17 cellular contexts compared by ENCODE assay signal in genomic region chr6:40714576-40715500, GRCh38.
A peak's percentile ranks its signal among the peaks of the same experiment; 100 is the strongest.
DNase-seq lines count a peak whose midpoint lies in the region; ATAC-seq, FAIRE-seq and TF ChIP-seq lines count a peak whose summit lies in the region.
"Had no signal": no experiment of that assay in that cellular context is flagged by ENCODE, and none has a peak within 500 bp of the region (broad histone marks: within the 10 kb centered on the region; RNA-seq: fewer than 3 reads in every experiment).

No MANE protein-coding gene starts in this region.

- H3K4me3 ChIP-seq in bronchial epithelial cell (ENCODE audit: low read depth, low read length), result no peak overlapping the region
- H3K4me3 ChIP-seq in prostate gland, result no peak overlapping the region
- H3K4me3 ChIP-seq in thyroid gland (replicated peaks in 1 of 3), result no peak overlapping the region
- H3K4me3 ChIP-seq: SJSA1 had no signal

- TF ChIP-seq CTCF in bronchial epithelial cell (IDR thresholded peaks at IDR 0.05; ENCODE audit: insufficient read depth, low read length, severe bottlenecking) (no peak), prostate gland (IDR thresholded peaks at IDR 0.05) (no peak), osteocyte (IDR thresholded peaks at IDR 0.05) (no peak), thyroid gland (IDR thresholded peaks at IDR 0.05) (no peak)

- H3K27me3 Mint-ChIP-seq in osteocyte (ENCODE audit: unreplicated experiment), result peaks cover 16% of the 10 kb centered on the region
- H3K27me3 Mint-ChIP-seq: CD4-positive, alpha-beta T cell had no signal

- no peak overlapping the region for H3K4me3 Mint-ChIP-seq in osteocyte (ENCODE audit: unreplicated experiment)
- H3K4me3 Mint-ChIP-seq: activated naive CD4-positive, alpha-beta T cell treated with anti-CD3 and anti-CD28 coated beads, Interleukin-2, amount 10 ng/mL, durations not matched to agents 7 days and 5 days; CD4-positive, alpha-beta T cell; stimulated activated memory B cell treated with anti-CD40 and anti-IgM and Interleukin-4, amounts not matched to agents 10 μg/mL and 1 μg/mL and 100 μg/mL, for 72 hours had no signal

- DNase-seq in HuH-7.5 (ENCODE audit: low spot score) (peak; percentile 31), NCI-H510A treated with DMSO at 0.1 percent for 48 hours (lab: John Stamatoyannopoulos, UW) (peak; percentile 96), bronchial epithelial cell (ENCODE audit: low read depth) (peak; percentile 12), prostate gland (ENCODE audit: low spot score) (peak; percentile 61), osteocyte (ENCODE audit: extremely low spot score, unreplicated experiment) (no peak), thyroid gland (no peak)
- DNase-seq: activated naive CD4-positive, alpha-beta T cell treated with anti-CD3 and anti-CD28 coated beads, Interleukin-2, amount 10 ng/mL, durations not matched to agents 7 days and 5 days; CD4-positive, alpha-beta T cell; central memory CD4-positive, alpha-beta T cell; glutamatergic neuron; kidney; MM.1S; stimulated activated CD4-positive, alpha-beta T cell treated with anti-CD3 and anti-CD28 coated beads, Interleukin-4, amount 100 ng/mL, for 24 hours had no signal

- H3K27ac ChIP-seq in prostate gland, result peak overlapping the region in 1 of 2 donors; percentile 37
- H3K27ac ChIP-seq in thyroid gland, result no peak overlapping the region
- H3K27ac ChIP-seq: SJSA1, WERI-Rb-1 had no signal

- H3K36me3 ChIP-seq in bronchial epithelial cell (ENCODE audit: control insufficient read depth, insufficient read depth, low read length) (no peaks in the 10 kb centered on the region), prostate gland (no peaks in the 10 kb centered on the region), thyroid gland (no peaks in the 10 kb centered on the region)
- H3K36me3 ChIP-seq: SJSA1, WERI-Rb-1 had no signal

- H3K4me1 ChIP-seq in prostate gland (replicated peaks) (no peaks in the 10 kb centered on the region), thyroid gland (peaks cover 0 to 2% of the 10 kb centered on the region in 2 donors)

- peaks cover 8% of the 10 kb centered on the region for H3K4me1 Mint-ChIP-seq in osteocyte (ENCODE audit: unreplicated experiment)

- H3K27me3 ChIP-seq in bronchial epithelial cell (ENCODE audit: control insufficient read depth, insufficient read depth, low read length) (no peaks in the 10 kb centered on the region), prostate gland (replicated peaks; ENCODE audit: insufficient read depth) (no peaks in the 10 kb centered on the region), thyroid gland (no peaks in the 10 kb centered on the region)
- H3K27me3 ChIP-seq: SJSA1 had no signal

- no peak for TF ChIP-seq POLR2A in prostate gland (IDR thresholded peaks at IDR 0.05)
- TF ChIP-seq POLR2A in thyroid gland (IDR thresholded peaks at IDR 0.05), result no peak

- no peaks in the 10 kb centered on the region for H3K9me3 ChIP-seq in prostate gland
- no peaks in the 10 kb centered on the region for H3K9me3 ChIP-seq in thyroid gland
- H3K9me3 ChIP-seq: SJSA1 had no signal

- no peaks in the 10 kb centered on the region for H3K9me3 Mint-ChIP-seq in osteocyte (ENCODE audit: unreplicated experiment)
- H3K9me3 Mint-ChIP-seq: activated naive CD4-positive, alpha-beta T cell treated with anti-CD3 and anti-CD28 coated beads, Interleukin-2, amount 10 ng/mL, durations not matched to agents 7 days and 5 days; CD4-positive, alpha-beta T cell; stimulated activated memory B cell treated with anti-CD40 and anti-IgM and Interleukin-4, amounts not matched to agents 10 μg/mL and 1 μg/mL and 100 μg/mL, for 72 hours had no signal

- H3K27ac Mint-ChIP-seq in osteocyte (ENCODE audit: unreplicated experiment), result no peak overlapping the region
- H3K27ac Mint-ChIP-seq: activated naive CD4-positive, alpha-beta T cell treated with anti-CD3 and anti-CD28 coated beads, Interleukin-2, amount 10 ng/mL, durations not matched to agents 7 days and 5 days; CD4-positive, alpha-beta T cell; stimulated activated memory B cell treated with anti-CD40 and anti-IgM and Interleukin-4, amounts not matched to agents 10 μg/mL and 1 μg/mL and 100 μg/mL, for 72 hours had no signal

- intact Hi-C loops in prostate gland (cut with DNase I) (no loop called here), thyroid gland (cut with DNase I) (no loop called here)

- peak; percentile 70 for FAIRE-seq in bronchial epithelial cell (lab: Jason Lieb, UNC)
- FAIRE-seq: kidney had no signal

- 49% methylated on average over 7 of the region's 7 CpGs for WGBS in prostate gland
- 75 to 85% methylated on average over 7 of the region's 7 CpGs for WGBS in thyroid gland, 2 donors

- no peaks in the 10 kb centered on the region for H3K36me3 Mint-ChIP-seq in osteocyte (ENCODE audit: unreplicated experiment)
- H3K36me3 Mint-ChIP-seq: activated naive CD4-positive, alpha-beta T cell treated with anti-CD3 and anti-CD28 coated beads, Interleukin-2, amount 10 ng/mL, durations not matched to agents 7 days and 5 days; stimulated activated memory B cell treated with anti-CD40 and anti-IgM and Interleukin-4, amounts not matched to agents 10 μg/mL and 1 μg/mL and 100 μg/mL, for 72 hours had no signal

- no peak for ATAC-seq in GM18498 (IDR thresholded peaks at IDR 0.05; ENCODE audit: unreplicated experiment)
- ATAC-seq: stimulated activated memory B cell treated with anti-CD40 and anti-IgM and Interleukin-4, amounts not matched to agents 10 μg/mL and 1 μg/mL and 100 μg/mL, for 72 hours had no signal

Comparison
In these comparisons a context has a peak if more than half of its experiments do, and no peak if none do; other contexts are left out.
1. DNase-seq: peak in HuH-7.5 (single experiment), NCI-H510A treated with DMSO at 0.1 percent for 48 hours (single experiment), bronchial epithelial cell (single experiment) and prostate gland (single experiment); none in osteocyte (single experiment) and thyroid gland (0 of 2).